Comparison of ENCODE assay signal across 8 cellular contexts in genomic region chr1:246753670-246754535, GRCh38. TPM values are rescaled to one million over a fixed set of nuclear protein-coding genes. Genes with fewer than 3 reads are reported as not detected.
DNase-seq lines count a peak whose midpoint lies in the region; ATAC-seq and TF ChIP-seq lines count a peak whose summit lies in the region.

No MANE protein-coding gene starts in this region.

- H3K79me2 ChIP-seq in OCI-LY3 (ENCODE audit: low read length), result no peaks in the 10 kb centered on the region

- no peak overlapping the region for H3K27ac ChIP-seq in OCI-LY3 (ENCODE audit: low read length)
- H3K27ac ChIP-seq in neutrophil, result peak overlapping the region; percentile 17
- no peak overlapping the region for H3K27ac ChIP-seq in thoracic aorta

- no peak overlapping the region for H3K9ac ChIP-seq in OCI-LY3 (ENCODE audit: low read length)

- peaks cover under 1% of the 10 kb centered on the region for H3K36me3 ChIP-seq in OCI-LY3 (replicated peaks; ENCODE audit: low read depth, low read length)
- peaks cover 11% of the 10 kb centered on the region for H3K36me3 ChIP-seq in neutrophil
- H3K36me3 ChIP-seq in thoracic aorta, result no peaks in the 10 kb centered on the region

- peaks cover 4% of the 10 kb centered on the region for H3K4me1 ChIP-seq in OCI-LY3 (ENCODE audit: low read length)
- H3K4me1 ChIP-seq in neutrophil (ENCODE audit: control insufficient read depth in 1 of 2, insufficient read depth in 1 of 2, low read depth in 1 of 2, low read length in 1 of 2), result peaks cover 6 to 8% of the 10 kb centered on the region in 2 experiments
- H3K4me1 ChIP-seq in thoracic aorta (ENCODE audit: control insufficient read depth in 1 of 2, low read depth in 2 of 2), result no peaks in the 10 kb centered on the region

- H3K4me3 ChIP-seq in OCI-LY3 (ENCODE audit: low read length) (no peak overlapping the region), neutrophil (ENCODE audit: low read depth in 1 of 2, low read length in 1 of 2) (no peak overlapping the region), thoracic aorta (no peak overlapping the region)

- ATAC-seq in HG03439 (IDR thresholded peaks at IDR 0.05; ENCODE audit: unreplicated experiment) (peak; percentile 84), thoracic aorta (ENCODE audit: insufficient number of reproducible peaks, low FRiP score, low read depth) (no peak)

- H3K27me3 ChIP-seq in OCI-LY3 (ENCODE audit: low read depth, low read length) (no peaks in the 10 kb centered on the region), neutrophil (no peaks in the 10 kb centered on the region), thoracic aorta (replicated peaks; ENCODE audit: insufficient read depth) (no peaks in the 10 kb centered on the region)

- no peaks in the 10 kb centered on the region for H4K20me1 ChIP-seq in OCI-LY3 (ENCODE audit: insufficient read depth, low read length)

- H3K4me2 ChIP-seq in OCI-LY3 (ENCODE audit: low read length), result no peak overlapping the region

- H3K9me3 ChIP-seq in OCI-LY3 (ENCODE audit: insufficient read depth, low read length), result no peaks in the 10 kb centered on the region
- no peaks in the 10 kb centered on the region for H3K9me3 ChIP-seq in neutrophil
- no peaks in the 10 kb centered on the region for H3K9me3 ChIP-seq in thoracic aorta

- DNase-seq in CD1c-positive myeloid dendritic cell (ENCODE audit: extremely low spot score) (peak; percentile 59), GM19238 (ENCODE audit: insufficient read length, low spot score) (peak; percentile 23), activated T-cell treated with anti-CD3 and anti-CD28 coated beads for 4 hours (peak; percentile 43), fibroblast of peridontal ligament (ENCODE audit: extremely low read depth) (peak; percentile 72), thoracic aorta (ENCODE audit: low spot score) (no peak)

- TF ChIP-seq CTCF in OCI-LY3 (IDR thresholded peaks at IDR 0.05; ENCODE audit: low read depth, low read length) (peak; percentile 92), neutrophil (IDR thresholded peaks at IDR 0.05) (peak; percentile 69), thoracic aorta (IDR thresholded peaks at IDR 0.05) (peak; percentile 58)

- no peak overlapping the region for H2AFZ ChIP-seq in OCI-LY3 (ENCODE audit: low read depth, low read length)

RNA-seq across cellular contexts. Expression of gene SCCPDH, which starts 29.7 kb away (rescaled TPM):
- total RNA-seq in thoracic aorta, result 10 to 100 TPM; 12.8 to 14.4 TPM
